1 cellular context compared by ENCODE assay signal in genomic region chr11:125342281-125342980, GRCh38.
TF ChIP-seq lines count a peak whose summit lies in the region.

No MANE protein-coding gene starts in this region.

TF ChIP-seq in H1, 55 proteins besides CTCF, POLR2A, EP300 and RAD21:
- TF ChIP-seq NRF1 (IDR thresholded peaks at IDR 0.05; ENCODE audit: low read depth, low read length) (no peak), CEBPB (IDR thresholded peaks at IDR 0.05; ENCODE audit: low read depth, low read length) (no peak), JUND (IDR thresholded peaks at IDR 0.05; ENCODE audit: low read length) (no peak), USF2 (IDR thresholded peaks at IDR 0.05; ENCODE audit: low read length) (no peak), BACH1 (IDR thresholded peaks at IDR 0.05; ENCODE audit: low read length) (no peak)
TF ChIP-seq in H1: peak in this region for 0.
